Comparison of ENCODE assay signal across 15 cellular contexts in the genomic region with DNA sequence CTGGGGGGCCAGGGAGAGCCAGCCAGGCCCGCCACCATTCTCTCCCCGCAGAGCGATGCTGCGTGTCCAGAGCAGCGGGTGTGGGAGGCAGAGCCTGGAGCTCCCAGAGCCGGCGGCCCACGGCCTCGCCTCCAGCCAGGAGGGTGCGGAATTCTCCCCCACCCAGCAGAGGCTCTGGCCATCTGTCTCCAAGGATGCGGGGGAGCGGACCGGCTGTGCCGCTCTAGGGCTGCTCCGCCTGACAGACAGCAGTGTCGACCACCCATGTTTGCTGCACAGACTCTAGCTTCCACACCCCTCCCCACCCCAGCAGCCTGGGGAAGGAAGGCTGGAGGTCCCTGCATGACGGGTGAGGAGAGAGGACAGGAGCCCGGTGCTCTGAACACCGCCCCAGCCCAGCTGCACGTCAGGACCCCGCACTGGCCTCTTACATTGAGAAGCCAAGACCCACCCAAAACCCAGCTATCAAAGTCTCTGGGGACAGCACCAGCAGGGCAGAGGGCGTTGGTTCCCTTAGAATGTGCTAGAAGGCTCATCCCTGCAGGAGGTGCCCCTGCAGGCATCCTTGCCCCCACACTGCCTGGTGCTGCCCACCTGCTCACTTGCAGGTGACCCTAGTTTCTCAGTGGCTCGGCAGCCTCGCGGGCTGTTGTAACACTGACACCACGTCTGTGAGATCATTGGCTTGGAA. TPM values are rescaled to one million over a fixed set of nuclear protein-coding genes. Genes with fewer than 3 reads are reported as not detected.
"Had no signal": no experiment of that assay in that cellular context is flagged by ENCODE, and none has a peak within 500 bp of the region (broad histone marks: within the 10 kb centered on the region; RNA-seq: fewer than 3 reads in every experiment).

No MANE protein-coding gene starts in this region.

- H3K9me3 Mint-ChIP-seq: activated naive CD8-positive, alpha-beta T cell treated with anti-CD3 and anti-CD28 coated beads, Interleukin-2, amount 10 ng/mL, durations not matched to agents 7 days and 5 days had no signal

- H3K9me3 ChIP-seq: ascending aorta, esophagus squamous epithelium, transverse colon had no signal

- H3K27ac ChIP-seq: ascending aorta, esophagus squamous epithelium, parathyroid adenoma, transverse colon had no signal

- H3K4me3 ChIP-seq: ascending aorta, esophagus squamous epithelium, smooth muscle cell, transverse colon had no signal

- DNase-seq: activated gamma-delta T cell treated with Interleukin-2 at 50 U/mL for 16 hours; activated naive CD8-positive, alpha-beta T cell treated with anti-CD3 and anti-CD28 coated beads, Interleukin-2, amount 10 ng/mL, durations not matched to agents 7 days and 5 days; activated T-cell treated with anti-CD3 and anti-CD28 coated beads, Interleukin-2, amount 50 U/mL, for 1 hour; esophagus squamous epithelium; foreskin fibroblast; mesenchymal stem cell; T-helper 2 cell; transverse colon had no signal

- H2AFZ ChIP-seq: parathyroid adenoma had no signal

- FAIRE-seq: TTC549 had no signal

- H3K4me1 Mint-ChIP-seq: activated naive CD8-positive, alpha-beta T cell treated with anti-CD3 and anti-CD28 coated beads, Interleukin-2, amount 10 ng/mL, durations not matched to agents 7 days and 5 days; stimulated activated memory B cell treated with anti-CD40 and anti-IgM and Interleukin-4, amounts not matched to agents 10 μg/mL and 1 μg/mL and 100 μg/mL, for 72 hours had no signal

- H3K4me2 ChIP-seq: smooth muscle cell had no signal

- H3K79me2 ChIP-seq: parathyroid adenoma had no signal

- H3K4me3 Mint-ChIP-seq: activated naive CD8-positive, alpha-beta T cell treated with anti-CD3 and anti-CD28 coated beads, Interleukin-2, amount 10 ng/mL, durations not matched to agents 7 days and 5 days; nephron; stimulated activated memory B cell treated with anti-CD40 and anti-IgM and Interleukin-4, amounts not matched to agents 10 μg/mL and 1 μg/mL and 100 μg/mL, for 72 hours had no signal

- H3K4me1 ChIP-seq: ascending aorta, parathyroid adenoma had no signal

- H3K27ac Mint-ChIP-seq: activated naive CD8-positive, alpha-beta T cell treated with anti-CD3 and anti-CD28 coated beads, Interleukin-2, amount 10 ng/mL, durations not matched to agents 7 days and 5 days; nephron; stimulated activated memory B cell treated with anti-CD40 and anti-IgM and Interleukin-4, amounts not matched to agents 10 μg/mL and 1 μg/mL and 100 μg/mL, for 72 hours had no signal

- H3K36me3 ChIP-seq: ascending aorta, esophagus squamous epithelium, transverse colon had no signal

- H3K36me3 Mint-ChIP-seq: activated naive CD8-positive, alpha-beta T cell treated with anti-CD3 and anti-CD28 coated beads, Interleukin-2, amount 10 ng/mL, durations not matched to agents 7 days and 5 days; stimulated activated memory B cell treated with anti-CD40 and anti-IgM and Interleukin-4, amounts not matched to agents 10 μg/mL and 1 μg/mL and 100 μg/mL, for 72 hours had no signal

- H3K9ac ChIP-seq: parathyroid adenoma had no signal

- H3K27me3 Mint-ChIP-seq: activated naive CD8-positive, alpha-beta T cell treated with anti-CD3 and anti-CD28 coated beads, Interleukin-2, amount 10 ng/mL, durations not matched to agents 7 days and 5 days; stimulated activated memory B cell treated with anti-CD40 and anti-IgM and Interleukin-4, amounts not matched to agents 10 μg/mL and 1 μg/mL and 100 μg/mL, for 72 hours had no signal

RNA-seq across cellular contexts. Expression of a gene that starts 29.7 kb away (rescaled TPM):
- total RNA-seq: ascending aorta, bronchial epithelial cell, smooth muscle cell had no signal
